Comparison of ENCODE assay signal across 8 cellular contexts in the genomic region with DNA sequence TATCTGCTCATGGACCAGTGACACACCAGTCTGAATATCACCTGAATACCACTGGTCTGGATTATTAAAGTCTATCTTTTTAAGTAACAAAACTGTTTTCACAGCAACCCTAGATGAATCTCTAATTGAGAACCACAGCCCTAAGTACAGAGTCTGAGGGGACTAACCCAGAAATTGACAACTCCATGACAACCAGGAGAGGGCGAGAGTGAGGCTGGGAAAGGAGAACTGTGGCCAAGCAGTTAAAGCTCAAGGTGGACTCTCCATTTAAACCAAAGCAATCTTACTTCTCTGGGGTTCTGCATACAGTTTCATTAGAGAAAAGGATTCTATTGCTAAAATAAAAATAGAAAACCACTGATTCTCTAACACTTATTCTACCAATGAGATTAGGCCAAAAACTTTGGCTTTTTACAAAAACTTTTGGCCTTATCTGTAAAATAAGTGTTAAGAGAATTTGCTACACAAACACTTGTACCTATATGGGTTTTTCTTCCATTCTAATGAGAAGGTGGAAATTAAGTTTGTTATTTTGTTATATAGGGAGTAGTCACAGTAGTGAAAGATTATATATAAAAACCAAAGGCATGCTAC. TPM values are rescaled to one million over a fixed set of nuclear protein-coding genes. Genes with fewer than 3 reads are reported as not detected.
DNase-seq lines count a peak whose midpoint lies in the region; ATAC-seq and TF ChIP-seq lines count a peak whose summit lies in the region.

No MANE protein-coding gene starts in this region.

- H3K27ac ChIP-seq in esophagus muscularis mucosa (replicated peaks in 1 of 4): no peak overlapping the region
- no peak overlapping the region for H3K27ac ChIP-seq in neural progenitor cell
- H3K27ac ChIP-seq in uterus: no peak overlapping the region

- no peak overlapping the region for H3K4me3 ChIP-seq in esophagus muscularis mucosa
- H3K4me3 ChIP-seq in neural progenitor cell: no peak overlapping the region
- no peak overlapping the region for H3K4me3 ChIP-seq in uterus

- H3K79me2 ChIP-seq in neural progenitor cell (ENCODE audit: low read depth): no peaks in the 10 kb centered on the region

- ATAC-seq in GM18511 (IDR thresholded peaks at IDR 0.05; ENCODE audit: unreplicated experiment) (peak; percentile 85), HG02943 (IDR thresholded peaks at IDR 0.05; ENCODE audit: low read depth, unreplicated experiment) (peak; percentile 82)

- peak; percentile 35 to 51 (median 39) for TF ChIP-seq CTCF in esophagus muscularis mucosa (IDR thresholded peaks at IDR 0.05)
- TF ChIP-seq CTCF in neural progenitor cell (IDR thresholded peaks at IDR 0.05): peak; percentile 74
- peak; percentile 17 to 38 (median 24) for TF ChIP-seq CTCF in uterus (IDR thresholded peaks at IDR 0.05)

- peak; percentile 69 to 74 for DNase-seq in AML-193 (lab: John Stamatoyannopoulos, UW)
- peak; percentile 20 for DNase-seq in NCI-H226
- DNase-seq in activated CD4-positive, alpha-beta T cell treated with anti-CD3 and anti-CD28 coated beads, Interleukin-2, amount 10 ng/mL, durations not matched to agents 7 days and 5 days: peak; percentile 70
- no peak for DNase-seq in esophagus muscularis mucosa (ENCODE audit: extremely low spot score)
- peak; percentile 73 for DNase-seq in neural progenitor cell (ENCODE audit: low spot score)
- DNase-seq in uterus: peak in 1 of 2 donors; percentile 25

- no peaks in the 10 kb centered on the region for H3K9me3 ChIP-seq in esophagus muscularis mucosa
- H3K9me3 ChIP-seq in neural progenitor cell (ENCODE audit: low read depth): no peaks in the 10 kb centered on the region
- no peaks in the 10 kb centered on the region for H3K9me3 ChIP-seq in uterus

- H2AFZ ChIP-seq in neural progenitor cell (replicated peaks): no peak overlapping the region

- CTCF ChIA-PET in activated CD4-positive, alpha-beta T cell treated with anti-CD3 and anti-CD28 coated beads, Interleukin-2, amount 10 ng/mL, durations not matched to agents 7 days and 5 days (lab: Charles Lee): interaction anchor here (0.6 to 1.4 kb wide), 6 partner anchors 9 to 325 kb away, joined by 3 to 7 read pairs (median 4); no protein-coding TSS in a partner anchor

- H3K36me3 Mint-ChIP-seq in activated CD4-positive, alpha-beta T cell treated with anti-CD3 and anti-CD28 coated beads, Interleukin-2, amount 10 ng/mL, durations not matched to agents 7 days and 5 days (ENCODE audit: low read depth): no peaks in the 10 kb centered on the region
- H3K36me3 Mint-ChIP-seq in neural progenitor cell: no peaks in the 10 kb centered on the region

- intact Hi-C loops in esophagus muscularis mucosa (cut with DNase I): no loop called here
- intact Hi-C loops in uterus (cut with DNase I; ENCODE audit: low total_unique reads): no loop called here

- no peak overlapping the region for H3K4me3 Mint-ChIP-seq in activated CD4-positive, alpha-beta T cell treated with anti-CD3 and anti-CD28 coated beads, Interleukin-2, amount 10 ng/mL, durations not matched to agents 7 days and 5 days
- H3K4me3 Mint-ChIP-seq in neural progenitor cell: no peak overlapping the region

- WGBS in esophagus muscularis mucosa: 58% methylated on average over 1 of the region's 1 CpG

- H3K36me3 ChIP-seq in esophagus muscularis mucosa (no peaks in the 10 kb centered on the region), neural progenitor cell (no peaks in the 10 kb centered on the region), uterus (no peaks in the 10 kb centered on the region)

- H3K27me3 Mint-ChIP-seq in activated CD4-positive, alpha-beta T cell treated with anti-CD3 and anti-CD28 coated beads, Interleukin-2, amount 10 ng/mL, durations not matched to agents 7 days and 5 days: peaks cover 3% of the 10 kb centered on the region
- peaks cover 2% of the 10 kb centered on the region for H3K27me3 Mint-ChIP-seq in neural progenitor cell (ENCODE audit: insufficient read depth, low read depth)

- no peak overlapping the region for H3K4me2 ChIP-seq in neural progenitor cell

- no peak for TF ChIP-seq POLR2A in esophagus muscularis mucosa (IDR thresholded peaks at IDR 0.05; ENCODE audit: low read depth)
- TF ChIP-seq POLR2A in uterus (IDR thresholded peaks at IDR 0.05): no peak

- no peaks in the 10 kb centered on the region for H3K27me3 ChIP-seq in esophagus muscularis mucosa
- H3K27me3 ChIP-seq in neural progenitor cell: no peaks in the 10 kb centered on the region
- H3K27me3 ChIP-seq in uterus: no peaks in the 10 kb centered on the region

- no peaks in the 10 kb centered on the region for H3K9me3 Mint-ChIP-seq in activated CD4-positive, alpha-beta T cell treated with anti-CD3 and anti-CD28 coated beads, Interleukin-2, amount 10 ng/mL, durations not matched to agents 7 days and 5 days
- no peaks in the 10 kb centered on the region for H3K9me3 Mint-ChIP-seq in neural progenitor cell

- no peaks in the 10 kb centered on the region for H3K4me1 ChIP-seq in esophagus muscularis mucosa
- peaks cover 21% of the 10 kb centered on the region for H3K4me1 ChIP-seq in neural progenitor cell
- H3K4me1 ChIP-seq in uterus: no peaks in the 10 kb centered on the region

- no peaks in the 10 kb centered on the region for H4K20me1 ChIP-seq in neural progenitor cell (ENCODE audit: low read depth)

- H3K9ac ChIP-seq in neural progenitor cell: no peak overlapping the region

- no peak for TF ChIP-seq EP300 in esophagus muscularis mucosa (IDR thresholded peaks at IDR 0.05)

- POLR2A ChIA-PET in activated CD4-positive, alpha-beta T cell treated with anti-CD3 and anti-CD28 coated beads, Interleukin-2, amount 10 ng/mL, durations not matched to agents 7 days and 5 days (lab: Charles Lee): interaction anchor here (0.6 kb wide), 1 partner anchor 824 kb away, joined by 3 read pairs; no protein-coding TSS in a partner anchor

- peaks cover 27% of the 10 kb centered on the region for H3K4me1 Mint-ChIP-seq in activated CD4-positive, alpha-beta T cell treated with anti-CD3 and anti-CD28 coated beads, Interleukin-2, amount 10 ng/mL, durations not matched to agents 7 days and 5 days
- H3K4me1 Mint-ChIP-seq in neural progenitor cell: peaks cover 13% of the 10 kb centered on the region

- H3K27ac Mint-ChIP-seq in activated CD4-positive, alpha-beta T cell treated with anti-CD3 and anti-CD28 coated beads, Interleukin-2, amount 10 ng/mL, durations not matched to agents 7 days and 5 days: no peak overlapping the region
- no peak overlapping the region for H3K27ac Mint-ChIP-seq in neural progenitor cell

- H3F3A ChIP-seq in neural progenitor cell (ENCODE audit: low read depth): no peaks in the 10 kb centered on the region

RNA-seq across cellular contexts. Expression of a gene that starts 11.4 kb away (rescaled TPM):
- under 1 TPM; 0.56 to 0.79 TPM for total RNA-seq in activated CD4-positive, alpha-beta T cell treated with anti-CD3 and anti-CD28 coated beads, Interleukin-2, amount 10 ng/mL, durations not matched to agents 7 days and 5 days
- 1 to 10 TPM in 2 of 4 donors, under 1 TPM in 2; 0.58 to 2.5 (median 1.1) TPM for total RNA-seq in esophagus muscularis mucosa
- 0.54 and 1.1 TPM in 2 replicates for total RNA-seq in neural progenitor cell (ENCODE audit: low replicate concordance)
- 1 to 10 TPM in 1 of 4 donors, under 1 TPM in 3; under 0.01 to 8.3 (median 0.83) TPM for total RNA-seq in uterus
